Comparison of ENCODE assay signal across 23 cellular contexts in the genomic region with DNA sequence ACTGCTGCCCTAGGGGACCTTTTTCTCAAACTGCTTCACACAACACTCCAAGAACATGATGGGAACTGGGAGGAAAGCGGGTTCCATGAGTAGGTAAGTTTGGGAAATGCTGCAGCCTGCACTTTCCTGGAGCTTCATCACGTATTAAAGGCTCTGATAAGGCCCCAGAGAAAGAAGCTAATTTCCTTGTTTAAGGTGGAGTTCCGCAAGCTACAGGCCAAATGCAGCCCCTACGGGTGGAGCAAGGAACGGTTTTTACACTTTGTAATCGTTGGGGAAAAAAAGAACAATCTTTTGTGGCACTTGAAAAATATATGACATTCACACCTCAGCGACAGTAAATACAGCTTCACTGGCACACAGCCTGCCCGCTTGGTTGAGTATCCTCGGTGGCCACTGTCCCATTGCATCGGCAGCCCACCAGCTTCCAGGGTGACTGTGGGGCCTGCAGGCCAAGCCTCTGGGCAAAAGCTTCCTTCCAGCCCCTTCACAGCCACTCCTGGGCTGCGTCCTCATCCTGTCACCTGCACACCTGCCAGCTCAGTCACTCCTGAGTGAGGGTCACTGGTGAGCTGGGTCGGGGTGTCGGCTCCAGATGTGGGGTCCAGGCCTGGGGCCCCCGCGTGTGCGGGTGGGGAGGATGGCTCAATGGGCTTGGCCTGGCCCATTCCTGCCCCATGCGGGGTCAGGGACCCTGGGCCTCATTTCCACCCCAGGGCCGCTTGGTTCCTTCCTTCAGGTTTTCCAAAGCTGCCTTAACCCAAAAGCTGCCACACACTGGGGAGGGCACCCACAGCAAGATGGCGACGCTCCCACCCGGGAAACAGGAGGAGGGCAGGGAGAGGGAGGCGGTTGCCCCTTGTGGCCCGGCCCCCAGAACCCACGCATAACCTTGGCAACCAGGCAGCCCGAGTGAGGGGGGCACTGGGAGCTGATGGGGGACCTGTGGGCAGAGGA. TPM values are rescaled to one million over a fixed set of nuclear protein-coding genes. Genes with fewer than 3 reads are reported as not detected.
DNase-seq lines count a peak whose midpoint lies in the region; ATAC-seq and TF ChIP-seq lines count a peak whose summit lies in the region.
"Had no signal": no experiment of that assay in that cellular context is flagged by ENCODE, and none has a peak within 500 bp of the region (broad histone marks: within the 10 kb centered on the region; RNA-seq: fewer than 3 reads in every experiment).

No MANE protein-coding gene starts in this region.

- H3K27ac Mint-ChIP-seq in T-helper 2 cell treated with Interferon-gamma antibody and Interleukin-4, amounts not matched to agents 5 μg/mL and 100 μg/mL, for 36 hours: no peak overlapping the region
- H3K27ac Mint-ChIP-seq: activated CD4-positive, alpha-beta T cell treated with anti-CD3 and anti-CD28 coated beads, Interleukin-2, amount 10 ng/mL, durations not matched to agents 7 days and 5 days; stimulated activated naive CD8-positive, alpha-beta T cell treated with anti-CD3 and anti-CD28 coated beads, Interleukin-15, amount 100 ng/mL, for 72 hours had no signal

- no peak for TF ChIP-seq CTCF in right atrium auricular region (IDR thresholded peaks at IDR 0.05)
- TF ChIP-seq CTCF in WERI-Rb-1 (IDR thresholded peaks at IDR 0.05; ENCODE audit: low read depth, low read length): 0 out of 2 replicates have a peak, but pooled peaks have one; percentile 10
- TF ChIP-seq CTCF in kidney epithelial cell (IDR thresholded peaks at IDR 0.05; ENCODE audit: insufficient read depth, low read length, poor library complexity, severe bottlenecking): peak; percentile 19

- H3K36me3 ChIP-seq in right atrium auricular region: no peaks in the 10 kb centered on the region
- H3K36me3 ChIP-seq in WERI-Rb-1: no peaks in the 10 kb centered on the region
- no peaks in the 10 kb centered on the region for H3K36me3 ChIP-seq in kidney epithelial cell (ENCODE audit: control insufficient read depth, insufficient read depth, low read length)
- H3K36me3 ChIP-seq: colonic mucosa had no signal

- H3K27ac ChIP-seq in right cardiac atrium (ENCODE audit: low read length): no peak overlapping the region
- H3K27ac ChIP-seq in right atrium auricular region: no peak overlapping the region
- H3K27ac ChIP-seq in WERI-Rb-1: no peak overlapping the region
- H3K27ac ChIP-seq: colonic mucosa, foreskin keratinocyte, parathyroid adenoma, SK-N-MC had no signal

- DNase-seq in right cardiac atrium (peak in 2 of 3 donors; percentile 35 to 60), right atrium auricular region (ENCODE audit: low spot score) (no peak), WERI-Rb-1 (no peak), kidney epithelial cell (ENCODE audit: low read depth) (no peak), mesenteric fat pad (ENCODE audit: low spot score) (no peak), T1000 (lab: John Stamatoyannopoulos, UW) (no peak)
- DNase-seq in T-helper 2 cell treated with Interferon-gamma antibody and Interleukin-4, amounts not matched to agents 5 μg/mL and 100 μg/mL, for 36 hours (ENCODE audit: low spot score): no peak
- DNase-seq: activated CD4-positive, alpha-beta T cell treated with anti-CD3 and anti-CD28 coated beads, Interleukin-2, amount 10 ng/mL, durations not matched to agents 7 days and 5 days; activated naive CD4-positive, alpha-beta T cell treated with Interleukin-2 at 50 U/mL for 16 hours; anterior cingulate cortex; COR-L47; foreskin keratinocyte; NCI-H1436; NCI-H82; stimulated activated CD4-positive, alpha-beta T cell treated with anti-CD3 and anti-CD28 coated beads, Interleukin-2, amount 100 ng/mL, for 24 hours; stimulated activated naive CD8-positive, alpha-beta T cell treated with anti-CD3 and anti-CD28 coated beads, Interleukin-15, amount 100 ng/mL, for 72 hours; trophoblast cell had no signal

- intact Hi-C loops in right cardiac atrium (cut with DNase I): loop anchor here in 1 of 4 donors (10.0 kb wide), 1 partner anchor 150 kb away; the partner anchor contains the start of gene TRAF3

- no peak overlapping the region for H3K4me3 ChIP-seq in right cardiac atrium (ENCODE audit: low read length)
- no peak overlapping the region for H3K4me3 ChIP-seq in right atrium auricular region
- H3K4me3 ChIP-seq in WERI-Rb-1 (ENCODE audit: low read depth, low read length): no peak overlapping the region
- H3K4me3 ChIP-seq in kidney epithelial cell (ENCODE audit: low read depth, low read length): no peak overlapping the region
- H3K4me3 ChIP-seq: SK-N-MC had no signal

- H3K4me1 Mint-ChIP-seq in T-helper 2 cell treated with Interferon-gamma antibody and Interleukin-4, amounts not matched to agents 5 μg/mL and 100 μg/mL, for 36 hours (ENCODE audit: low read depth): peaks cover 3% of the 10 kb centered on the region

- H3K27me3 ChIP-seq in right cardiac atrium (ENCODE audit: control insufficient read depth, insufficient read depth): no peaks in the 10 kb centered on the region
- H3K27me3 ChIP-seq in right atrium auricular region: peaks cover 10 to 32% of the 10 kb centered on the region in 2 donors
- H3K27me3 ChIP-seq in WERI-Rb-1 (ENCODE audit: insufficient read depth, low read depth, severe bottlenecking): peaks cover 14% of the 10 kb centered on the region
- H3K27me3 ChIP-seq in kidney epithelial cell (ENCODE audit: control insufficient read depth, insufficient read depth, low read length): peaks cover 71% of the 10 kb centered on the region

- 82% methylated on average over 25 of the region's 25 CpGs for WGBS in right cardiac atrium

- H3K9me3 Mint-ChIP-seq in T-helper 2 cell treated with Interferon-gamma antibody and Interleukin-4, amounts not matched to agents 5 μg/mL and 100 μg/mL, for 36 hours: no peaks in the 10 kb centered on the region
- H3K9me3 Mint-ChIP-seq: activated CD4-positive, alpha-beta T cell treated with anti-CD3 and anti-CD28 coated beads, Interleukin-2, amount 10 ng/mL, durations not matched to agents 7 days and 5 days; stimulated activated naive CD8-positive, alpha-beta T cell treated with anti-CD3 and anti-CD28 coated beads, Interleukin-15, amount 100 ng/mL, for 72 hours had no signal

- no peaks in the 10 kb centered on the region for H3K36me3 Mint-ChIP-seq in T-helper 2 cell treated with Interferon-gamma antibody and Interleukin-4, amounts not matched to agents 5 μg/mL and 100 μg/mL, for 36 hours (ENCODE audit: low read depth)

- no peak overlapping the region for H3K4me3 Mint-ChIP-seq in T-helper 2 cell treated with Interferon-gamma antibody and Interleukin-4, amounts not matched to agents 5 μg/mL and 100 μg/mL, for 36 hours
- H3K4me3 Mint-ChIP-seq: activated CD4-positive, alpha-beta T cell treated with anti-CD3 and anti-CD28 coated beads, Interleukin-2, amount 10 ng/mL, durations not matched to agents 7 days and 5 days; stimulated activated naive CD8-positive, alpha-beta T cell treated with anti-CD3 and anti-CD28 coated beads, Interleukin-15, amount 100 ng/mL, for 72 hours had no signal

- ATAC-seq in right cardiac atrium (no peak), HG03457 (IDR thresholded peaks at IDR 0.05; ENCODE audit: unreplicated experiment) (no peak)
- ATAC-seq: foreskin keratinocyte; left colon; Panc1; stimulated activated naive CD8-positive, alpha-beta T cell treated with anti-CD3 and anti-CD28 coated beads, Interleukin-15, amount 100 ng/mL, for 72 hours had no signal

- H3K27me3 Mint-ChIP-seq in T-helper 2 cell treated with Interferon-gamma antibody and Interleukin-4, amounts not matched to agents 5 μg/mL and 100 μg/mL, for 36 hours (ENCODE audit: low read depth): peaks cover 37% of the 10 kb centered on the region

- H3K9me3 ChIP-seq in right cardiac atrium (ENCODE audit: control insufficient read depth, low read length) (no peaks in the 10 kb centered on the region), right atrium auricular region (no peaks in the 10 kb centered on the region), WERI-Rb-1 (ENCODE audit: severe bottlenecking) (no peaks in the 10 kb centered on the region)
- H3K9me3 ChIP-seq: colonic mucosa had no signal

- H3K4me1 ChIP-seq in right cardiac atrium (ENCODE audit: control insufficient read depth, insufficient read depth, low read length): peaks cover 6% of the 10 kb centered on the region
- H3K4me1 ChIP-seq in right atrium auricular region: peaks cover 0 to 32% of the 10 kb centered on the region in 2 donors

RNA-seq across cellular contexts. Expression of gene AMN, which starts 2.4 kb away (rescaled TPM):
- under 1 TPM in 2 of 4 donors, not detected in 2; 0.37 to 0.58 TPM for total RNA-seq in right cardiac atrium
- polyA plus RNA-seq in right cardiac atrium: 0.48 TPM
- under 1 TPM in 1 of 2 donors, not detected in 1; 0.71 TPM for total RNA-seq in right atrium auricular region
- 0.54 and 1.2 TPM in 2 replicates for total RNA-seq in kidney epithelial cell
- 1.8 TPM for total RNA-seq in mesenteric fat pad

Comparison
In these comparisons a context has a peak if more than half of its experiments do, and no peak if none do; other contexts are left out.
1. DNase-seq: peak in right cardiac atrium (2 of 3); none in right atrium auricular region (single experiment), WERI-Rb-1 (single experiment), kidney epithelial cell (single experiment), mesenteric fat pad (single experiment), T-helper 2 cell treated with Interferon-gamma antibody and Interleukin-4, amounts not matched to agents 5 μg/mL and 100 μg/mL, for 36 hours (single experiment) and T1000 (single experiment).
2. CTCF ChIP-seq: peak in WERI-Rb-1 (single experiment) and kidney epithelial cell (single experiment); none in right atrium auricular region (0 of 2).